ENCODE assay signal across 10 cellular contexts in genomic region chr19:4391701-4392543, GRCh38. TPM values are rescaled to one million over a fixed set of nuclear protein-coding genes. Genes with fewer than 3 reads are reported as not detected.
DNase-seq lines count a peak whose midpoint lies in the region; ATAC-seq, FAIRE-seq and TF ChIP-seq lines count a peak whose summit lies in the region.
"Had no signal": no experiment of that assay in that cellular context is flagged by ENCODE, and none has a peak within 500 bp of the region (broad histone marks: within the 10 kb centered on the region; RNA-seq: fewer than 3 reads in every experiment).

No MANE protein-coding gene starts in this region.

- WGBS in adipose tissue, 3 donors: 48 to 58% (median 54%) methylated on average over 22 of the region's 22 CpGs
- no CpG with 5 or more reads among the region's 22 CpGs for WGBS in neuronal stem cell (ENCODE audit: extremely low coverage in 2 of 2, insufficient read length in 2 of 2, insufficient replicate concordance in 1 of 2), 2 donors

- intact Hi-C loops in A673 (cut with micrococcal nuclease; ENCODE audit: unreplicated experiment): no loop called here

- FAIRE-seq in HTR-8/SVneo (lab: Jason Lieb, UNC): no peak
- FAIRE-seq: colon had no signal

- no peak overlapping the region for H4K91ac ChIP-seq in neuronal stem cell (ENCODE audit: low read depth, low read length, poor library complexity)

- H3K18ac ChIP-seq in neuronal stem cell (ENCODE audit: low read length): peak overlapping the region; percentile 44

- no peak overlapping the region for H4K8ac ChIP-seq in neuronal stem cell (ENCODE audit: low read depth, low read length)

- no peak for TF ChIP-seq CTCF in A673 (conservative IDR thresholded peaks at IDR 0.05; ENCODE audit: low read depth, low read length)

- peak overlapping the region; percentile 71 for H2AK5ac ChIP-seq in neuronal stem cell (ENCODE audit: low read depth, low read length)

- ATAC-seq in GM21825 (IDR thresholded peaks at IDR 0.05; ENCODE audit: unreplicated experiment): no peak

- peak overlapping the region; percentile 3 for H3K23ac ChIP-seq in neuronal stem cell (ENCODE audit: low read depth, low read length, poor library complexity)

- peaks cover 14% of the 10 kb centered on the region for H3K79me1 ChIP-seq in neuronal stem cell (ENCODE audit: low read depth, low read length)

- peak overlapping the region; percentile 58 for H3K27ac ChIP-seq in A673 (ENCODE audit: low read depth, low read length, poor library complexity, severe bottlenecking)
- H3K27ac ChIP-seq in adipose tissue (ENCODE audit: low read depth, low read length): peak overlapping the region; percentile 43
- H3K27ac ChIP-seq in neuronal stem cell (replicated peaks; ENCODE audit: low read length): peak overlapping the region; percentile 97

- H3K27me3 ChIP-seq in A673 (replicated peaks; ENCODE audit: insufficient read depth, low read depth, low read length, poor library complexity): no peaks in the 10 kb centered on the region
- no peaks in the 10 kb centered on the region for H3K27me3 ChIP-seq in neuronal stem cell (ENCODE audit: control insufficient read depth in 3 of 3, insufficient read depth in 3 of 3, low read depth in 1 of 3, low read length in 3 of 3)

- no peak overlapping the region for H3K4me2 ChIP-seq in neuronal stem cell (ENCODE audit: insufficient read depth, low read length, poor library complexity, severe bottlenecking)

- CTCF ChIA-PET in A673 (lab: Charles Lee): interaction anchor here (0.6 kb wide), 1 partner anchor 8 kb away, joined by 3 read pairs; the partner anchor contains the start of gene SH3GL1

- H3K4me1 ChIP-seq in A673 (ENCODE audit: insufficient read depth, low read length, poor library complexity, severe bottlenecking) (peaks cover 28% of the 10 kb centered on the region), neuronal stem cell (ENCODE audit: control insufficient read depth in 2 of 2, insufficient read depth in 1 of 2, low read depth in 1 of 2, low read length in 2 of 2) (peaks cover 47 to 56% of the 10 kb centered on the region in 2 donors)

- POLR2A ChIA-PET in A673 (lab: Charles Lee; ENCODE audit: low non-redundant PET): no interaction called here

- peak overlapping the region; percentile 78 for H3K4ac ChIP-seq in neuronal stem cell (ENCODE audit: low read length)

- H2BK120ac ChIP-seq in neuronal stem cell (ENCODE audit: low read depth, low read length): peak overlapping the region; percentile 10

- peak overlapping the region; percentile 32 for H2BK15ac ChIP-seq in neuronal stem cell (ENCODE audit: low read length)

- no peaks in the 10 kb centered on the region for H3K9me3 ChIP-seq in A673 (ENCODE audit: low read depth, low read length, poor library complexity, severe bottlenecking)
- H3K9me3 ChIP-seq in neuronal stem cell (replicated peaks in 1 of 2; ENCODE audit: control insufficient read depth in 2 of 2, insufficient read depth in 1 of 2, low read depth in 1 of 2, low read length in 2 of 2): no peaks in the 10 kb centered on the region

- no peak overlapping the region for H2AFZ ChIP-seq in neuronal stem cell (ENCODE audit: low read length)

- peak overlapping the region; percentile 3 for H2BK12ac ChIP-seq in neuronal stem cell (ENCODE audit: low read length)

- DNase-seq in A673 (ENCODE audit: low spot score) (no peak), fibroblast of the conjunctiva (ENCODE audit: low read depth) (peak; percentile 47), neuronal stem cell (ENCODE audit: low spot score) (no peak), HTR-8/SVneo (ENCODE audit: insufficient read length, low spot score) (no peak), NCI-H82 treated with DMSO at 0.1 percent for 48 hours (lab: John Stamatoyannopoulos, UW; ENCODE audit: unreplicated experiment) (no peak)
- no peak for DNase-seq in activated effector memory CD4-positive, alpha-beta T cell treated with Interleukin-2 at 50 U/mL for 16 hours
- DNase-seq: NCI-H187 treated with DMSO at 0.1 percent for 48 hours had no signal

- peak overlapping the region; percentile 75 for H3K9ac ChIP-seq in neuronal stem cell (ENCODE audit: low read depth, low read length, poor library complexity)

- BruUV-seq in A673 (replicated peaks; lab: Mats Ljungman, UMichigan): no TSS peak

- peak overlapping the region; percentile 49 for H2BK5ac ChIP-seq in neuronal stem cell (ENCODE audit: low read length)

- no peak overlapping the region for H3K14ac ChIP-seq in neuronal stem cell (ENCODE audit: low read length)

- H3K36me3 ChIP-seq in A673 (ENCODE audit: insufficient read depth, low read length, poor library complexity, severe bottlenecking) (peaks cover 13% of the 10 kb centered on the region), neuronal stem cell (replicated peaks in 1 of 2; ENCODE audit: control insufficient read depth in 2 of 2, insufficient read depth in 2 of 2, low read length in 2 of 2) (peaks cover 0 to 40% of the 10 kb centered on the region in 2 donors)

- H3K4me3 ChIP-seq in A673 (ENCODE audit: low read depth, low read length, poor library complexity, severe bottlenecking) (no peak overlapping the region), neuronal stem cell (ENCODE audit: low read length in 2 of 2) (no peak overlapping the region)

RNA-seq across cellular contexts. Expression of gene SH3GL1, which starts 8.4 kb away (rescaled TPM):
- total RNA-seq in A673 (2021): 100 and 108 TPM in 2 replicates
- polyA plus RNA-seq in adipose tissue: 10 to 100 TPM; 33.2 to 87.8 (median 74.0) TPM
- 88.3 TPM for polyA plus RNA-seq in neuronal stem cell (2013, experiment 1 of 2)
- polyA plus RNA-seq in neuronal stem cell (2013, experiment 2 of 2): 86.1 TPM

RNA-seq across cellular contexts. Expression of gene CHAF1A, which starts 10.5 kb away (rescaled TPM):
- 115 and 119 TPM in 2 replicates for total RNA-seq in A673 (2021)
- polyA plus RNA-seq in adipose tissue: 1 to 10 TPM; 3.0 to 7.9 (median 7.4) TPM
- polyA plus RNA-seq in neuronal stem cell (2013, experiment 1 of 2): 59.2 TPM
- 56.4 TPM for polyA plus RNA-seq in neuronal stem cell (2013, experiment 2 of 2)

RNA-seq across cellular contexts. Expression of gene MPND, which starts 48.6 kb away (rescaled TPM):
- total RNA-seq in A673 (2021): 22.6 and 26.3 TPM in 2 replicates
- 10 to 100 TPM; 12.0 to 21.6 (median 17.2) TPM for polyA plus RNA-seq in adipose tissue
- 20.6 TPM for polyA plus RNA-seq in neuronal stem cell (2013, experiment 1 of 2)
- 22.4 TPM for polyA plus RNA-seq in neuronal stem cell (2013, experiment 2 of 2)

RNA-seq across cellular contexts. Expression of gene STAP2, which starts 53.3 kb away (rescaled TPM):
- 2.0 and 3.0 TPM in 2 replicates for total RNA-seq in A673 (2021)
- 10 to 100 TPM in 2 of 3 donors, 1 to 10 TPM in 1; 6.4 to 15.5 (median 10.1) TPM for polyA plus RNA-seq in adipose tissue
- 6.4 TPM for polyA plus RNA-seq in neuronal stem cell (2013, experiment 1 of 2)
- 7.4 TPM for polyA plus RNA-seq in neuronal stem cell (2013, experiment 2 of 2)

Comparison
In these comparisons a context has a peak if more than half of its experiments do, and no peak if none do; other contexts are left out.
1. H3K27ac ChIP-seq: peak in every context shown above with its lines; median percentile 97 in neuronal stem cell; 58 in A673; 43 in adipose tissue.